16 cellular contexts compared by ENCODE assay signal in the genomic region with DNA sequence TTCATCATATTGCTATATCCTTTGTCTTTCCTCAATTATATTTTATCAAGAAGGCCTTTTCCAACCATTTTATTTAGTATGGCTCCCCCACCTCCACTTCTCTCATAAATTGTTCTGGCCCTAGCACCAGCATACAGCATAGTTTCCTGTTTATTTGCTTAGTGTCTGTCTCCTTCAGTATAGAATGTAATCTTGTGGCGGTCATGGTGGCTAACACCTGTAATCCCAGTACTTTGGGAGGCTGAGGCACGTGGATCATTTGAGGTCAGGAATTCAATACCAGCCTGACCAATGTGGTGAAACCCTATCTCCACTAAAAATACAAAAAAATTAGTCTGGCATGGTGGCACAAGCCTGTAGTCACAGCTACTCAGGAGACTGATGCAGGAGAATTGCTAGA. TPM values are rescaled to one million over a fixed set of nuclear protein-coding genes. Genes with fewer than 3 reads are reported as not detected.
DNase-seq lines count a peak whose midpoint lies in the region; ATAC-seq and TF ChIP-seq lines count a peak whose summit lies in the region.
"Had no signal": no experiment of that assay in that cellular context is flagged by ENCODE, and none has a peak within 500 bp of the region (broad histone marks: within the 10 kb centered on the region; RNA-seq: fewer than 3 reads in every experiment).

No MANE protein-coding gene starts in this region.

- no peak overlapping the region for H3K4me3 Mint-ChIP-seq in activated CD8-positive, alpha-beta memory T cell treated with anti-CD3 and anti-CD28 coated beads, Interleukin-2, amount 10 ng/mL, durations not matched to agents 7 days and 5 days
- H3K4me3 Mint-ChIP-seq in progenitor cell of endocrine pancreas (ENCODE audit: low read depth) (no peak overlapping the region), type B pancreatic cell (no peak overlapping the region)
- H3K4me3 Mint-ChIP-seq: CD14-positive monocyte; CD4-positive, alpha-beta T cell had no signal

- peaks cover 12% of the 10 kb centered on the region for H3K36me3 Mint-ChIP-seq in activated CD8-positive, alpha-beta memory T cell treated with anti-CD3 and anti-CD28 coated beads, Interleukin-2, amount 10 ng/mL, durations not matched to agents 7 days and 5 days
- peaks cover 3% of the 10 kb centered on the region for H3K36me3 Mint-ChIP-seq in progenitor cell of endocrine pancreas (ENCODE audit: insufficient read depth)
- H3K36me3 Mint-ChIP-seq in type B pancreatic cell: peaks cover 4% of the 10 kb centered on the region
- H3K36me3 Mint-ChIP-seq: CD14-positive monocyte had no signal

- peaks cover 5% of the 10 kb centered on the region for H3K9me3 Mint-ChIP-seq in activated CD8-positive, alpha-beta memory T cell treated with anti-CD3 and anti-CD28 coated beads, Interleukin-2, amount 10 ng/mL, durations not matched to agents 7 days and 5 days (ENCODE audit: low read depth)
- H3K9me3 Mint-ChIP-seq in progenitor cell of endocrine pancreas (ENCODE audit: low read depth) (peaks cover 6% of the 10 kb centered on the region), type B pancreatic cell (no peaks in the 10 kb centered on the region)
- H3K9me3 Mint-ChIP-seq: CD4-positive, alpha-beta T cell had no signal

- H3K27ac Mint-ChIP-seq in activated CD8-positive, alpha-beta memory T cell treated with anti-CD3 and anti-CD28 coated beads, Interleukin-2, amount 10 ng/mL, durations not matched to agents 7 days and 5 days: no peak overlapping the region
- peak overlapping the region; percentile 83 for H3K27ac Mint-ChIP-seq in progenitor cell of endocrine pancreas
- no peak overlapping the region for H3K27ac Mint-ChIP-seq in type B pancreatic cell
- H3K27ac Mint-ChIP-seq: CD4-positive, alpha-beta T cell had no signal

- ATAC-seq in activated CD8-positive, alpha-beta memory T cell treated with anti-CD3 and anti-CD28 coated beads, Interleukin-2, amount 10 ng/mL, durations not matched to agents 7 days and 5 days: peak; percentile 55

- DNase-seq in activated CD8-positive, alpha-beta memory T cell treated with anti-CD3 and anti-CD28 coated beads, Interleukin-2, amount 10 ng/mL, durations not matched to agents 7 days and 5 days: no peak
- DNase-seq in activated CD8-positive, alpha-beta memory T cell treated with anti-CD3 and anti-CD28 coated beads, Interleukin-2, amount 50 U/mL, for 48 hours: no peak
- no peak for DNase-seq in progenitor cell of endocrine pancreas (ENCODE audit: low spot score, unreplicated experiment)
- peak; percentile 15 for DNase-seq in type B pancreatic cell (ENCODE audit: extremely low spot score, unreplicated experiment)
- DNase-seq in T-helper 9 cell: no peak
- DNase-seq in germinal center (ENCODE audit: low spot score): no peak
- no peak for DNase-seq in cortex of kidney (lab: John Stamatoyannopoulos, UW)
- DNase-seq: AML-193; CD4-positive, alpha-beta T cell; DND-41; GOT3; H7 had no signal

- H3K27ac ChIP-seq in VCaP: peak overlapping the region; percentile 59
- H3K27ac ChIP-seq: A549; BLaER1 treated with 17β-estradiol and CSF1 and Interleukin-3, amounts not matched to agents 10 nM and 100 nM had no signal

- H3K4me1 Mint-ChIP-seq in activated CD8-positive, alpha-beta memory T cell treated with anti-CD3 and anti-CD28 coated beads, Interleukin-2, amount 10 ng/mL, durations not matched to agents 7 days and 5 days: peaks cover 17% of the 10 kb centered on the region
- H3K4me1 Mint-ChIP-seq in progenitor cell of endocrine pancreas (ENCODE audit: low read depth) (peaks cover 16% of the 10 kb centered on the region), type B pancreatic cell (ENCODE audit: unreplicated experiment) (peaks cover 30% of the 10 kb centered on the region)
- H3K4me1 Mint-ChIP-seq: CD14-positive monocyte had no signal

- H3K27me3 Mint-ChIP-seq in activated CD8-positive, alpha-beta memory T cell treated with anti-CD3 and anti-CD28 coated beads, Interleukin-2, amount 10 ng/mL, durations not matched to agents 7 days and 5 days: no peaks in the 10 kb centered on the region
- H3K27me3 Mint-ChIP-seq in progenitor cell of endocrine pancreas (no peaks in the 10 kb centered on the region), type B pancreatic cell (no peaks in the 10 kb centered on the region)
- H3K27me3 Mint-ChIP-seq: CD4-positive, alpha-beta T cell had no signal

- no peak for TF ChIP-seq CTCF in VCaP (conservative IDR thresholded peaks at IDR 0.05)
- TF ChIP-seq CTCF in progenitor cell of endocrine pancreas (IDR thresholded peaks at IDR 0.05; ENCODE audit: unreplicated experiment): no peak
- no peak for TF ChIP-seq CTCF in type B pancreatic cell (conservative IDR thresholded peaks at IDR 0.05)

- CTCF ChIA-PET in activated CD8-positive, alpha-beta memory T cell treated with anti-CD3 and anti-CD28 coated beads, Interleukin-2, amount 10 ng/mL, durations not matched to agents 7 days and 5 days (lab: Charles Lee): interaction anchor here (1.4 to 1.6 kb wide), 2 partner anchors 10 to 11 kb away, joined by 3 to 7 read pairs; no protein-coding TSS in a partner anchor

RNA-seq across cellular contexts. Expression of a gene that starts 39.6 kb away (rescaled TPM):
- total RNA-seq in activated CD8-positive, alpha-beta memory T cell treated with anti-CD3 and anti-CD28 coated beads, Interleukin-2, amount 10 ng/mL, durations not matched to agents 7 days and 5 days: 10 to 100 TPM; 62.3 to 76.1 TPM
- total RNA-seq in progenitor cell of endocrine pancreas: 98.4 and 102 TPM in 2 replicates
- total RNA-seq in type B pancreatic cell (ENCODE audit: low replicate concordance): 42.7 and 74.6 TPM in 2 replicates

RNA-seq across cellular contexts. Expression of a gene that starts 47.9 kb away (rescaled TPM):
- total RNA-seq in activated CD8-positive, alpha-beta memory T cell treated with anti-CD3 and anti-CD28 coated beads, Interleukin-2, amount 10 ng/mL, durations not matched to agents 7 days and 5 days: 100 to 1,000 TPM in 1 of 2 experiments, 10 to 100 TPM in 1; 58.4 to 102 TPM
- 45.0 and 53.6 TPM in 2 replicates for total RNA-seq in progenitor cell of endocrine pancreas
- 55.5 and 60.9 TPM in 2 replicates for total RNA-seq in type B pancreatic cell (ENCODE audit: low replicate concordance)
